Comparison of ENCODE assay signal across 25 cellular contexts in the genomic region with DNA sequence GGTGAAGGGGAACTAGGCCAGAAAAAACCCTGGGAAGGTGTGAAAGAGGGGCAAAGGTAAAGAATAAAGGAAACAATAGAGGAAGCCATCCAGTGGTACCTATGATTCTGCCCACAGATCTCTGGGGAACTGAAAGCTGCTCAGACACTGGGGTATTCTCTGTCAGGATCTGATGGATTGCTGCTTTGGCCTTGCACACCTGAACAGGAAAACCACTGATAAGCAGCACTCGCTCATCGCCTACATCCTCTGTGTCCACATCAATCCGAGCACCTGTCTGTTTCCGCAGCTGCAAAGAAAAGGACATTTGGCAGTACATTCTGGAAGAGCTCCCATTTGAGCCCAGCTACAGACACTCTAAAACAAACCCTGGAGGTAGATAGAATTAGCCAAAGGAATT. TPM values are rescaled to one million over a fixed set of nuclear protein-coding genes. Genes with fewer than 3 reads are reported as not detected.
"Had no signal": no experiment of that assay in that cellular context is flagged by ENCODE, and none has a peak within 500 bp of the region (broad histone marks: within the 10 kb centered on the region; RNA-seq: fewer than 3 reads in every experiment).

No MANE protein-coding gene starts in this region.

- H3K4me1 Mint-ChIP-seq: IgD-negative memory B cell had no signal

- H3K27me3 ChIP-seq: MG63, SJCRH30 had no signal

- H3K4me3 Mint-ChIP-seq: IgD-negative memory B cell had no signal

- H3K27ac ChIP-seq: HL-60, RWPE1, SJCRH30 had no signal

- H3K4me1 ChIP-seq: SJCRH30 had no signal

- FAIRE-seq: HTR-8/SVneo had no signal

- H3K27ac Mint-ChIP-seq: IgD-negative memory B cell had no signal

- ATAC-seq: Panc1, PC-3, SK-N-SH treated with all-trans-retinoic acid at 6 μM for 48 hours had no signal

- H3K36me3 ChIP-seq: SJCRH30 had no signal

- DNase-seq: KBM-7, MG63, NCI-H1092 treated with DMSO at 0.1 percent for 48 hours, NCI-H1436, NCI-H187, NCI-H2029, NCI-H2081 treated with DMSO at 0.1 percent for 48 hours, NCI-H2171, NCI-H345, NCI-H446 treated with DMSO at 0.1 percent for 48 hours, NCI-H510A treated with DMSO at 0.1 percent for 48 hours, NCI-H526, NCI-H748 treated with DMSO at 0.1 percent for 48 hours, PC-3, SHP77, SJCRH30, T-helper 1 cell, T-helper 2 cell had no signal

- H3K9me3 Mint-ChIP-seq: IgD-negative memory B cell had no signal

- H3K9me3 ChIP-seq: MG63, SJCRH30 had no signal

- H3K4me3 ChIP-seq: MG63, SJCRH30 had no signal

- H3K27me3 Mint-ChIP-seq: IgD-negative memory B cell had no signal

RNA-seq across cellular contexts. Expression of gene LINGO4, which starts 25.4 kb away (rescaled TPM):
- total RNA-seq: LHCN-M2, PC-3, SJCRH30 had no signal
- polyA plus RNA-seq: IgD-negative memory B cell had no signal

RNA-seq across cellular contexts. Expression of gene RORC, which starts 51.8 kb away (rescaled TPM):
- total RNA-seq: LHCN-M2, SJCRH30 had no signal

RNA-seq across cellular contexts. Expression of gene RIIAD1, which starts 58.5 kb away (rescaled TPM):
- total RNA-seq: LHCN-M2, PC-3, SJCRH30 had no signal
- polyA plus RNA-seq: IgD-negative memory B cell had no signal
